In the genomic region with DNA sequence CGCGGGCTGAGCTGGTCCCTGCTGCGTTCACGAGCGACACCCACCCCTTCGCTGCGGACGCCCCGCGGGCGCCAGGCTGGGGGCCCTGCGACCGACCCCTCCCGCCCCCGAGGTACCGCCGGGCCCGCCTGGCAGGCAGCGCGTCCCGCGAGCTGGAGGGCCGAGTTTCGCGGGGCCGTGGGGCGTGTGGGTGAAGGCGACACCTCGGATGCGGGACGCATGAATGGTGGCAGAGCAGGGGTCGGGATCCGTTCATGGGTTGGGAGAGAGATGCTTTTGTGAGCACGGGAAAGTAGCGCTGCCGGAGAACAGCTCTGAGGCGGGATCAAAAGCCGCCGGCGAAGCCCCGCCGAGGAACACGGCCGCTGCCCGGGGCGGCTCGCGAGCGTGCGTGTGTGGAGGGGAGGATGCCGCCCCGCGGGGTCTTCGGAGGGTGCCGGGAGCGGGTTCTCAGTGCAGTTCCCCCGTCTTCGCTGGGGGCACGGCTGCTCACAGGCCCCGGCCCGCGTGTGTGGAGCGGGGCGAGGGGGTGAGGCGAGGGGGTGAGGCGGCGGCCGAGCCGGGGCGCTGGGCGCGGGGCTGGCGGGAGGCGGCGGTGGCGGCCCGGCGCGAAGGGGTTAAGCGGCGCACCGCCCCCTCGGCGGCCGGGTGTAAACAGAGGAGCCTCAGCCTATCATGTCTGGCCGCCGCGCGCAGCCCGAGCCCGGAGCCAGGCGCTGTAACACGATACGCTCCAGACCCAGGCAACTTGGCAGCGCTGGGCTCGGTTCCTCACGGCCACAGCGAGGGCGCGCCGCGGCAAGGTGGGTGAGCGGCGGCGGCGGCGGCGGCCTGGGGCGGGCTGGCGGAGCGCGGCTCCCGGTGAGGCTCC, we compare ENCODE assay signal across 1 cellular context.
TF ChIP-seq lines count a peak whose summit lies in the region.

No MANE protein-coding gene starts in this region.

TF ChIP-seq in HEK293, 187 proteins besides CTCF, POLR2A, EP300 and RAD21 (continued from another document):
- TF ChIP-seq PRDM10 (tag by site-specific recombination; IDR thresholded peaks at IDR 0.05): 0 out of 2 replicates have a peak, but pooled peaks have one; percentile 24
- no peak for TF ChIP-seq ZNF416 (tag by site-specific recombination; IDR thresholded peaks at IDR 0.05)
- peak; percentile 50; the same call in 1 of the 2 replicates for TF ChIP-seq ZFHX2 (tag by site-specific recombination; conservative IDR thresholded peaks at IDR 0.05)
- TF ChIP-seq ZBTB44 (tag by site-specific recombination; IDR thresholded peaks at IDR 0.05): 0 out of 2 replicates have a peak, but pooled peaks have one; percentile 5
- TF ChIP-seq WT1 (tag by site-specific recombination; IDR thresholded peaks at IDR 0.05): no peak
- peak; percentile 14; the same call in 1 of the 2 replicates for TF ChIP-seq IKZF3 (tag by site-specific recombination; IDR thresholded peaks at IDR 0.05)
- TF ChIP-seq ZNF398 (tag by site-specific recombination; IDR thresholded peaks at IDR 0.05): peak; percentile 80
- peak; percentile 31; the same call in 1 of the 2 replicates for TF ChIP-seq KLF8 (tag by site-specific recombination; IDR thresholded peaks at IDR 0.05)
- peak; percentile 59 for TF ChIP-seq SP2 (tag by site-specific recombination; IDR thresholded peaks at IDR 0.05)
- TF ChIP-seq YY2 (tag by site-specific recombination; IDR thresholded peaks at IDR 0.05): no peak
- no peak for TF ChIP-seq ZNF621 (tag by site-specific recombination; IDR thresholded peaks at IDR 0.05)
- peak; percentile 57 for TF ChIP-seq ZBTB8A (tag by site-specific recombination; IDR thresholded peaks at IDR 0.05)
- peak; percentile 58; the same call in 1 of the 2 replicates for TF ChIP-seq ZIC2 (tag by site-specific recombination; IDR thresholded peaks at IDR 0.05)
- TF ChIP-seq SETDB1 (IDR thresholded peaks at IDR 0.05; ENCODE audit: insufficient read length, low read length): no peak
- TF ChIP-seq, protein P1, sequence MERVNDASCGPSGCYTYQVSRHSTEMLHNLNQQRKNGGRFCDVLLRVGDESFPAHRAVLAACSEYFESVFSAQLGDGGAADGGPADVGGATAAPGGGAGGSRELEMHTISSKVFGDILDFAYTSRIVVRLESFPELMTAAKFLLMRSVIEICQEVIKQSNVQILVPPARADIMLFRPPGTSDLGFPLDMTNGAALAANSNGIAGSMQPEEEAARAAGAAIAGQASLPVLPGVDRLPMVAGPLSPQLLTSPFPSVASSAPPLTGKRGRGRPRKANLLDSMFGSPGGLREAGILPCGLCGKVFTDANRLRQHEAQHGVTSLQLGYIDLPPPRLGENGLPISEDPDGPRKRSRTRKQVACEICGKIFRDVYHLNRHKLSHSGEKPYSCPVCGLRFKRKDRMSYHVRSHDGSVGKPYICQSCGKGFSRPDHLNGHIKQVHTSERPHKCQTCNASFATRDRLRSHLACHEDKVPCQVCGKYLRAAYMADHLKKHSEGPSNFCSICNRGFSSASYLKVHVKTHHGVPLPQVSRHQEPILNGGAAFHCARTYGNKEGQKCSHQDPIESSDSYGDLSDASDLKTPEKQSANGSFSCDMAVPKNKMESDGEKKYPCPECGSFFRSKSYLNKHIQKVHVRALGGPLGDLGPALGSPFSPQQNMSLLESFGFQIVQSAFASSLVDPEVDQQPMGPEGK (tag by site-specific recombination; IDR thresholded peaks at IDR 0.05): peak; percentile 36; the same call in 1 of the 2 replicates
- peak; percentile 62 for TF ChIP-seq ZBTB20 (tag by site-specific recombination; IDR thresholded peaks at IDR 0.05)
- peak; percentile 77 for TF ChIP-seq GLIS2 (tag by site-specific recombination; IDR thresholded peaks at IDR 0.05)
- TF ChIP-seq ZNF837 (tag by site-specific recombination; IDR thresholded peaks at IDR 0.05): no peak
- TF ChIP-seq ZNF335 (tag by site-specific recombination; conservative IDR thresholded peaks at IDR 0.05): peak; percentile 81
- TF ChIP-seq ZNF530 (tag by site-specific recombination; IDR thresholded peaks at IDR 0.05; ENCODE audit: low read depth): no peak
- TF ChIP-seq GLI4 (tag by site-specific recombination; IDR thresholded peaks at IDR 0.05): no peak
